Comparison of ENCODE assay signal across 1 cellular context in genomic region chr18:52682260-52682659, GRCh38.
TF ChIP-seq lines count a peak whose summit lies in the region.

No MANE protein-coding gene starts in this region.

TF ChIP-seq in neural cell, 6 proteins besides CTCF, POLR2A, EP300 and RAD21:
- TF ChIP-seq REST (IDR thresholded peaks at IDR 0.05; ENCODE audit: borderline replicate concordance) (peak; percentile 98), TAF1 (IDR thresholded peaks at IDR 0.05; ENCODE audit: low read depth) (no peak)
